24 cellular contexts compared by ENCODE assay signal in genomic region chr21:42809577-42810440, GRCh38.
"Had no signal": no experiment of that assay in that cellular context is flagged by ENCODE, and none has a peak within 500 bp of the region (broad histone marks: within the 10 kb centered on the region; RNA-seq: fewer than 3 reads in every experiment).

No MANE protein-coding gene starts in this region.

- H3K27me3 Mint-ChIP-seq: activated naive CD8-positive, alpha-beta T cell had no signal

- H3K27ac ChIP-seq: breast epithelium, gastroesophageal sphincter, heart left ventricle, lower lobe of right lung, neutrophil, pancreas, testis, upper lobe of left lung had no signal

- H3K9me3 ChIP-seq: breast epithelium, gastroesophageal sphincter, lower lobe of right lung, neutrophil, pancreas, testis, upper lobe of left lung had no signal

- H3K4me1 ChIP-seq: breast epithelium, gastroesophageal sphincter, testis had no signal

- H3K27me3 ChIP-seq: breast epithelium, pancreas, testis, upper lobe of left lung had no signal

- ATAC-seq: activated T-helper 17 cell treated with anti-CD3 and anti-CD28 coated beads, Interleukin-2, amount 50 U/mL, for 72 hours; effector memory CD8-positive, alpha-beta T cell; gastroesophageal sphincter; heart left ventricle; naive thymus-derived CD8-positive, alpha-beta T cell; pancreas; sciatic nerve had no signal

- DNase-seq: activated CD4-positive, alpha-beta memory T cell treated with anti-CD3 and anti-CD28 coated beads for 36 hours; activated CD4-positive, alpha-beta T cell treated with anti-CD3 and anti-CD28 coated beads for 4 hours; activated CD4-positive, CD25-positive, alpha-beta regulatory T cell; activated T-cell treated with anti-CD3 and anti-CD28 coated beads, Interleukin-2, amount 50 U/mL, for 1 hour; effector memory CD8-positive, alpha-beta T cell; heart left ventricle; lower lobe of right lung; naive thymus-derived CD8-positive, alpha-beta T cell; pancreas; small intestine; stimulated activated CD4-positive, alpha-beta T cell treated with anti-CD3 and anti-CD28 coated beads, Interleukin-15, amount 100 ng/mL, for 24 hours; stimulated activated CD8-positive, alpha-beta memory T cell treated with anti-CD3 and anti-CD28 coated beads, Interleukin-4, amount 100 ng/mL, for 48 hours; stimulated activated naive CD4-positive, alpha-beta T cell; T1000; testis; upper lobe of left lung had no signal

- H3K36me3 ChIP-seq: breast epithelium, gastroesophageal sphincter, heart left ventricle, lower lobe of right lung, neutrophil, pancreas, upper lobe of left lung had no signal

- H3K9me3 Mint-ChIP-seq: activated CD4-positive, alpha-beta memory T cell treated with anti-CD3 and anti-CD28 coated beads for 36 hours; central memory CD8-positive, alpha-beta T cell; effector memory CD8-positive, alpha-beta T cell; naive thymus-derived CD8-positive, alpha-beta T cell had no signal

- H3K4me3 Mint-ChIP-seq: activated CD4-positive, alpha-beta memory T cell treated with anti-CD3 and anti-CD28 coated beads for 36 hours; activated naive CD8-positive, alpha-beta T cell; activated T-helper 17 cell treated with anti-CD3 and anti-CD28 coated beads, Interleukin-2, amount 50 U/mL, for 72 hours; central memory CD8-positive, alpha-beta T cell; effector memory CD8-positive, alpha-beta T cell; naive thymus-derived CD8-positive, alpha-beta T cell; T-helper 1 cell treated with Interleukin-12 subunit alpha and Interleukin-12 subunit beta and Interleukin-4 antibody, amounts not matched to agents 30 μg/mL and 1 μg/mL, for 36 hours had no signal

- H3K4me3 ChIP-seq: breast epithelium, gastroesophageal sphincter, heart left ventricle, lower lobe of right lung, pancreas, testis, upper lobe of left lung had no signal

- H3K27ac Mint-ChIP-seq: activated CD4-positive, alpha-beta memory T cell treated with anti-CD3 and anti-CD28 coated beads for 36 hours; activated naive CD8-positive, alpha-beta T cell; activated T-helper 17 cell treated with anti-CD3 and anti-CD28 coated beads, Interleukin-2, amount 50 U/mL, for 72 hours; effector memory CD8-positive, alpha-beta T cell; T-helper 1 cell treated with Interleukin-12 subunit alpha and Interleukin-12 subunit beta and Interleukin-4 antibody, amounts not matched to agents 30 μg/mL and 1 μg/mL, for 36 hours had no signal

- H3K4me1 Mint-ChIP-seq: activated T-helper 17 cell treated with anti-CD3 and anti-CD28 coated beads, Interleukin-2, amount 50 U/mL, for 72 hours; central memory CD8-positive, alpha-beta T cell had no signal

- H3K36me3 Mint-ChIP-seq: activated CD4-positive, alpha-beta memory T cell treated with anti-CD3 and anti-CD28 coated beads for 36 hours; activated naive CD8-positive, alpha-beta T cell; naive thymus-derived CD8-positive, alpha-beta T cell had no signal
